7 cellular contexts compared by ENCODE assay signal in the genomic region with DNA sequence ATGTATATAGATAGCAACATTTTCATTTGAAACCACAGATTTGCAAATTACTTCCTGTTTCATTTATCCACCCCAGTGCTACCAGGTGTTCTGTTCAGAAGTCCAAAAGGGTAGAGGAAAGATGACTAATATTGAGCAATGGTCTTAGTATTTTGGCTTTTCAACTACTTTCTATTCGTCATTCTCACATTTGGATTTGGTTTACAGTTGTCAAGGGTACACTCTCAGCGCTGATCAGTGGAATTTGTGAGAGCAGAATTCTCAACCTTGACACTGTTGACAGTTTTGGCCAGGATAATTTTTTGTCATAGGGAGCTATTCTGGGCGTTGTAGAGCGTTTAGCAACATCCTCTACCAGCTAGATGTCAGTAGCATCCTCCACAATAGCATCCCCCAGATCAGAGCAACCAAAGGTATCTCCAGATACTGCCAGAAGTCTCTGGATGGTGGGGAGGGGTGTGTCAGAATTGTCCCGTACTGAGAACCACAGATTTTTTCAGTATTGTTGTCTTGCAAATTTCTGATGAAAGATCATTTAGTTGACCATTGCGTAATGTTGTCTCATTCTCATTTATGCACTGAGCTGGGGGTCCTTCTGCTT. TPM values are rescaled to one million over a fixed set of nuclear protein-coding genes. Genes with fewer than 3 reads are reported as not detected.
DNase-seq lines count a peak whose midpoint lies in the region; ATAC-seq and TF ChIP-seq lines count a peak whose summit lies in the region.

No MANE protein-coding gene starts in this region.

- intact Hi-C loops in tibial artery (cut with DNase I; ENCODE audit: low total_unique reads), result no loop called here

- no peaks in the 10 kb centered on the region for H3K36me3 ChIP-seq in H7 (replicated peaks; ENCODE audit: control insufficient read depth, insufficient read depth, low read length)
- H3K36me3 ChIP-seq in tibial artery, result peaks cover 0 to 39% (median 12%) of the 10 kb centered on the region in 3 donors

- ATAC-seq in GM18868 (IDR thresholded peaks at IDR 0.05; ENCODE audit: unreplicated experiment) (peak; percentile 70), HG02678 (IDR thresholded peaks at IDR 0.05; ENCODE audit: unreplicated experiment) (peak; percentile 65), SK-N-SH treated with all-trans-retinoic acid at 6 μM for 48 hours (no peak)

- peaks cover 0 to 28% (median 16%) of the 10 kb centered on the region in 4 donors for H3K4me1 ChIP-seq in tibial artery

- H3K9me3 ChIP-seq in tibial artery, result no peaks in the 10 kb centered on the region

- no peaks in the 10 kb centered on the region for H3K27me3 ChIP-seq in H7 (ENCODE audit: control insufficient read depth, insufficient read depth, low read length)
- no peaks in the 10 kb centered on the region for H3K27me3 ChIP-seq in tibial artery

- H3K27ac ChIP-seq in tibial artery, result no peak overlapping the region

- DNase-seq in NOMO-1 treated with dmso at 0.1 percent for 144 hours (lab: John Stamatoyannopoulos, UW; ENCODE audit: unreplicated experiment), result peak; percentile 52
- DNase-seq in fibroblast of the aortic adventitia (ENCODE audit: low read depth), result peak; percentile 59
- no peak for DNase-seq in H7
- DNase-seq in tibial artery, result no peak

- H3K4me3 ChIP-seq in fibroblast of the aortic adventitia (ENCODE audit: low read depth, low read length) (no peak overlapping the region), H7 (ENCODE audit: insufficient read depth, low read depth, low read length) (no peak overlapping the region), tibial artery (no peak overlapping the region)

- TF ChIP-seq CTCF in fibroblast of the aortic adventitia (IDR thresholded peaks at IDR 0.05; ENCODE audit: insufficient read depth, low read length) (no peak), tibial artery (IDR thresholded peaks at IDR 0.05) (no peak)

TF ChIP-seq in SK-N-SH treated with all-trans-retinoic acid at 6 μM for 48 hours, 23 proteins besides CTCF, POLR2A, EP300 and RAD21:
- no peak for TF ChIP-seq ZC3H10 (CRISPR knock-in tag; IDR thresholded peaks at IDR 0.05)
- no peak for TF ChIP-seq OSR1 (CRISPR knock-in tag; IDR thresholded peaks at IDR 0.05)
- TF ChIP-seq ZNF70 (CRISPR knock-in tag; IDR thresholded peaks at IDR 0.05), result no peak
- TF ChIP-seq ZNF8 (CRISPR knock-in tag; IDR thresholded peaks at IDR 0.05), result no peak
- no peak for TF ChIP-seq CSDC2 (CRISPR knock-in tag; IDR thresholded peaks at IDR 0.05)
- TF ChIP-seq TOX (CRISPR knock-in tag; IDR thresholded peaks at IDR 0.05; ENCODE audit: borderline replicate concordance), result no peak
- TF ChIP-seq GLIS3 (CRISPR knock-in tag; IDR thresholded peaks at IDR 0.05), result no peak
- TF ChIP-seq BACH2 (CRISPR knock-in tag; IDR thresholded peaks at IDR 0.05; ENCODE audit: borderline replicate concordance), result no peak
- no peak for TF ChIP-seq ZFP30 (CRISPR knock-in tag; IDR thresholded peaks at IDR 0.05)
- TF ChIP-seq, protein P1, sequence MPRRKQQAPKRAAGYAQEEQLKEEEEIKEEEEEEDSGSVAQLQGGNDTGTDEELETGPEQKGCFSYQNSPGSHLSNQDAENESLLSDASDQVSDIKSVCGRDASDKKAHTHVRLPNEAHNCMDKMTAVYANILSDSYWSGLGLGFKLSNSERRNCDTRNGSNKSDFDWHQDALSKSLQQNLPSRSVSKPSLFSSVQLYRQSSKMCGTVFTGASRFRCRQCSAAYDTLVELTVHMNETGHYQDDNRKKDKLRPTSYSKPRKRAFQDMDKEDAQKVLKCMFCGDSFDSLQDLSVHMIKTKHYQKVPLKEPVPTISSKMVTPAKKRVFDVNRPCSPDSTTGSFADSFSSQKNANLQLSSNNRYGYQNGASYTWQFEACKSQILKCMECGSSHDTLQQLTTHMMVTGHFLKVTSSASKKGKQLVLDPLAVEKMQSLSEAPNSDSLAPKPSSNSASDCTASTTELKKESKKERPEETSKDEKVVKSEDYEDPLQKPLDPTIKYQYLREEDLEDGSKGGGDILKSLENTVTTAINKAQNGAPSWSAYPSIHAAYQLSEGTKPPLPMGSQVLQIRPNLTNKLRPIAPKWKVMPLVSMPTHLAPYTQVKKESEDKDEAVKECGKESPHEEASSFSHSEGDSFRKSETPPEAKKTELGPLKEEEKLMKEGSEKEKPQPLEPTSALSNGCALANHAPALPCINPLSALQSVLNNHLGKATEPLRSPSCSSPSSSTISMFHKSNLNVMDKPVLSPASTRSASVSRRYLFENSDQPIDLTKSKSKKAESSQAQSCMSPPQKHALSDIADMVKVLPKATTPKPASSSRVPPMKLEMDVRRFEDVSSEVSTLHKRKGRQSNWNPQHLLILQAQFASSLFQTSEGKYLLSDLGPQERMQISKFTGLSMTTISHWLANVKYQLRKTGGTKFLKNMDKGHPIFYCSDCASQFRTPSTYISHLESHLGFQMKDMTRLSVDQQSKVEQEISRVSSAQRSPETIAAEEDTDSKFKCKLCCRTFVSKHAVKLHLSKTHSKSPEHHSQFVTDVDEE (CRISPR knock-in tag; IDR thresholded peaks at IDR 0.05), result no peak
- TF ChIP-seq PPARA (CRISPR knock-in tag; IDR thresholded peaks at IDR 0.05; ENCODE audit: borderline replicate concordance), result no peak
- no peak for TF ChIP-seq TCF4 (CRISPR knock-in tag; IDR thresholded peaks at IDR 0.05; ENCODE audit: borderline replicate concordance)
- TF ChIP-seq, protein P2, sequence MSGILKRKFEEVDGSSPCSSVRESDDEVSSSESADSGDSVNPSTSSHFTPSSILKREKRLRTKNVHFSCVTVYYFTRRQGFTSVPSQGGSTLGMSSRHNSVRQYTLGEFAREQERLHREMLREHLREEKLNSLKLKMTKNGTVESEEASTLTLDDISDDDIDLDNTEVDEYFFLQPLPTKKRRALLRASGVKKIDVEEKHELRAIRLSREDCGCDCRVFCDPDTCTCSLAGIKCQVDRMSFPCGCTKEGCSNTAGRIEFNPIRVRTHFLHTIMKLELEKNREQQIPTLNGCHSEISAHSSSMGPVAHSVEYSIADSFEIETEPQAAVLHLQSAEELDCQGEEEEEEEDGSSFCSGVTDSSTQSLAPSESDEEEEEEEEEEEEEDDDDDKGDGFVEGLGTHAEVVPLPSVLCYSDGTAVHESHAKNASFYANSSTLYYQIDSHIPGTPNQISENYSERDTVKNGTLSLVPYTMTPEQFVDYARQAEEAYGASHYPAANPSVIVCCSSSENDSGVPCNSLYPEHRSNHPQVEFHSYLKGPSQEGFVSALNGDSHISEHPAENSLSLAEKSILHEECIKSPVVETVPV (CRISPR knock-in tag; IDR thresholded peaks at IDR 0.05), result no peak

RNA-seq across cellular contexts. Expression of gene HMCES, which starts 4.2 kb away (rescaled TPM):
- total RNA-seq in fibroblast of the aortic adventitia (ENCODE audit: low replicate concordance), result 9.2 and 11.1 TPM in 2 replicates
- total RNA-seq in H7 (2014; rRNA removed; shearing (Covaris generic)), result 28.1 and 32.0 TPM in 2 replicates

RNA-seq across cellular contexts. Expression of gene COPG1, which starts 33.4 kb away (rescaled TPM):
- total RNA-seq in fibroblast of the aortic adventitia (ENCODE audit: low replicate concordance), result 235 and 371 TPM in 2 replicates
- 138 TPM in 2 replicates for total RNA-seq in H7 (2014; rRNA removed; shearing (Covaris generic))

Comparison
In these comparisons a context has a peak if more than half of its experiments do, and no peak if none do; other contexts are left out.
1. DNase-seq: peak in NOMO-1 treated with dmso at 0.1 percent for 144 hours (single experiment) and fibroblast of the aortic adventitia (single experiment); none in H7 (single experiment) and tibial artery (0 of 2).